In the genomic region with DNA sequence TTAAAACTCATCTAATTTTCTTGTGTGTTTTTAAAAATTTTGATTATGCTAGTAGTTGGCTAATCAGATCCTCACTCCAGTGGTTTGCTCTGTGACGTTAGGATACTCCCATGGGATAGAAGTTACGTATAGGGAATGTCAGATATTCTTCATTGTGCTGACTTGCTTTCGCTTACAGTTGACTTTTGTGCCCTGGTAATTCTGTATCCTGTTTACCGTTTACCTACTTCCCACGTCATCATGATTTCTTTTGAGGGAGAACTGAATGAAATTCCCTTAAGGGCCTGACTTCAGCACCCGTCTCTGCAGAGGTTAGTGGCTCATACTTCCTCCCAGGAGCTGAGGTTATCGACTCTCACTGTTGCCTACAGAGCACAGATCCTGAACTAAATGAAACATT, we compare ENCODE assay signal across 10 cellular contexts. TPM values are rescaled to one million over a fixed set of nuclear protein-coding genes. Genes with fewer than 3 reads are reported as not detected.
DNase-seq lines count a peak whose midpoint lies in the region; ATAC-seq and TF ChIP-seq lines count a peak whose summit lies in the region.
"Had no signal": no experiment of that assay in that cellular context is flagged by ENCODE, and none has a peak within 500 bp of the region (broad histone marks: within the 10 kb centered on the region; RNA-seq: fewer than 3 reads in every experiment).

No MANE protein-coding gene starts in this region.

- H3K36me3 ChIP-seq in heart right ventricle (peaks cover 0 to 50% (median 20%) of the 10 kb centered on the region in 9 donors), lung (ENCODE audit: control insufficient read depth in 2 of 2, insufficient read depth in 2 of 2, low read length in 2 of 2) (peaks cover 8 to 14% of the 10 kb centered on the region in 2 donors), vagina (peaks cover 0 to 24% of the 10 kb centered on the region in 2 donors)

- WGBS in heart right ventricle, 2 donors, result 3 to 4% methylated on average over 7 of the region's 7 CpGs
- 17 to 33% methylated on average over 7 of the region's 7 CpGs for WGBS in lung, 2 donors

- CTCF ChIA-PET in MCF 10A (lab: Yijun Ruan, JAX), result interaction anchor here (0.7 kb wide), 1 partner anchor 716 kb away, joined by 3 read pairs; no protein-coding TSS in a partner anchor

- H3K4me3 ChIP-seq in heart right ventricle, result peak overlapping the region in 9 of 10 donors; percentile 65 to 90 (median 81)
- no peak overlapping the region for H3K4me3 ChIP-seq in lung
- peak overlapping the region; percentile 71 to 82 for H3K4me3 ChIP-seq in vagina

- no peaks in the 10 kb centered on the region for H3K27me3 Mint-ChIP-seq in MCF 10A (ENCODE audit: insufficient read depth, unreplicated experiment)

- no peak for DNase-seq in heart right ventricle
- no peak for DNase-seq in left cardiac atrium
- DNase-seq in MCF 10A (ENCODE audit: unreplicated experiment), result peak; percentile 28
- DNase-seq in lung (ENCODE audit: low spot score), result no peak
- no peak for DNase-seq in vagina (ENCODE audit: extremely low spot score in 2 of 2)
- no peak for DNase-seq in cerebellar nuclear complex (lab: John Stamatoyannopoulos, UW)
- no peak for DNase-seq in SIG-M5 treated with dmso at 0.1 percent for 504 hours (lab: John Stamatoyannopoulos, UW; ENCODE audit: unreplicated experiment)
- DNase-seq in NCI-H748 treated with DMSO at 0.1 percent for 48 hours (lab: John Stamatoyannopoulos, UW), result no peak
- DNase-seq: hippocampal formation, NCI-H2029 had no signal

- peak overlapping the region; percentile 26 to 100 (median 99) for H3K27ac ChIP-seq in heart right ventricle
- peak overlapping the region; percentile 39 to 72 for H3K27ac ChIP-seq in lung (ENCODE audit: low read depth in 1 of 2, low read length in 1 of 2)
- H3K27ac ChIP-seq in vagina, result peak overlapping the region; percentile 99

- peak overlapping the region; percentile 95 for H3K4me3 Mint-ChIP-seq in MCF 10A (ENCODE audit: unreplicated experiment)

- H3K27ac Mint-ChIP-seq in MCF 10A (ENCODE audit: low read depth, unreplicated experiment), result peak overlapping the region; percentile 98

- H3K9me3 Mint-ChIP-seq in MCF 10A (ENCODE audit: unreplicated experiment), result no peaks in the 10 kb centered on the region

- intact Hi-C loops in heart right ventricle (cut with DNase I), result loop anchor here in 6 of 10 donors (5.0 kb wide), 3 partner anchors 43 to 58 kb away; a partner anchor contains a TSS
- intact Hi-C loops in left cardiac atrium (cut with DNase I), result loop anchor here (5.0 kb wide), 2 partner anchors 43 to 48 kb away; no protein-coding TSS in a partner anchor
- intact Hi-C loops in MCF 10A (cut with micrococcal nuclease), result loop anchor here (5.0 kb wide), 1 partner anchor 242 kb away; no protein-coding TSS in a partner anchor
- intact Hi-C loops in vagina (cut with DNase I), result no loop called here

- H3K27me3 ChIP-seq in heart right ventricle (no peaks in the 10 kb centered on the region), lung (ENCODE audit: control insufficient read depth, insufficient read depth) (no peaks in the 10 kb centered on the region), vagina (no peaks in the 10 kb centered on the region)

- H3K36me3 Mint-ChIP-seq in MCF 10A (ENCODE audit: insufficient read depth, unreplicated experiment), result peaks cover 48% of the 10 kb centered on the region

- no TSS peak for BruUV-seq in MCF 10A (replicated peaks; lab: Mats Ljungman, UMichigan)

- TF ChIP-seq POLR2A in vagina (IDR thresholded peaks at IDR 0.05), result no peak

- peaks cover 25% of the 10 kb centered on the region for H3K4me1 Mint-ChIP-seq in MCF 10A (ENCODE audit: insufficient read depth, unreplicated experiment)

- POLR2A ChIA-PET in MCF 10A (lab: Yijun Ruan, JAX), result interaction anchor here (0.7 to 7.5 kb wide), 8 partner anchors 9 to 674 kb away, joined by 3 to 114 read pairs (median 4); a partner anchor contains a TSS

- ATAC-seq in heart right ventricle (peak in 2 of 8 donors; percentile 1 to 12), left cardiac atrium (no peak), lung (ENCODE audit: insufficient read depth, low FRiP score) (no peak)

- no peaks in the 10 kb centered on the region for H3K9me3 ChIP-seq in heart right ventricle
- H3K9me3 ChIP-seq in lung (ENCODE audit: control insufficient read depth in 2 of 2, insufficient read depth in 1 of 2, low read length in 1 of 2), result no peaks in the 10 kb centered on the region
- H3K9me3 ChIP-seq in vagina, result no peaks in the 10 kb centered on the region

- TF ChIP-seq CTCF in heart right ventricle (IDR thresholded peaks at IDR 0.05) (no peak), MCF 10A (IDR thresholded peaks at IDR 0.05; ENCODE audit: unreplicated experiment) (no peak), lung (IDR thresholded peaks at IDR 0.05; ENCODE audit: control extremely low read depth, extremely low read depth) (no peak), vagina (IDR thresholded peaks at IDR 0.05) (no peak)

- peaks cover 5 to 80% (median 71%) of the 10 kb centered on the region in 9 donors for H3K4me1 ChIP-seq in heart right ventricle
- peaks cover 4 to 12% of the 10 kb centered on the region in 2 donors for H3K4me1 ChIP-seq in lung (ENCODE audit: control insufficient read depth in 2 of 2, insufficient read depth in 2 of 2, low read length in 2 of 2)
- H3K4me1 ChIP-seq in vagina, result peaks cover 56% of the 10 kb centered on the region

RNA-seq across cellular contexts. Expression of a gene that starts 2.6 kb away (rescaled TPM):
- total RNA-seq in heart right ventricle (1,000 to 10,000 TPM in 5 of 10 donors, 100 to 1,000 TPM in 5; 609 to 1,378 (median 974) TPM), left cardiac atrium (100 to 1,000 TPM; 483 to 653 TPM), MCF 10A (2022) (264 and 271 TPM in 2 replicates), lung (100 to 1,000 TPM; 377 to 422 TPM), vagina (186 TPM)
- polyA plus RNA-seq in heart right ventricle (100 to 1,000 TPM; 170 to 489 TPM), lung (100 to 1,000 TPM in 1 of 2 donors, 10 to 100 TPM in 1; 74.0 to 152 TPM)

RNA-seq across cellular contexts. Expression of a gene that starts 57.5 kb away (rescaled TPM):
- total RNA-seq in heart right ventricle (100 to 1,000 TPM in 7 of 10 donors, 10 to 100 TPM in 3; 58.6 to 201 (median 122) TPM), left cardiac atrium (10 to 100 TPM; 35.8 to 74.3 TPM), MCF 10A (2022) (38.4 and 75.6 TPM in 2 replicates), lung (10 to 100 TPM; 31.7 to 58.5 TPM), vagina (37.3 TPM)
- polyA plus RNA-seq in heart right ventricle (10 to 100 TPM; 46.6 to 90.4 TPM), lung (10 to 100 TPM; 30.4 to 51.9 TPM)
